9 cellular contexts compared by ENCODE assay signal in the genomic region with DNA sequence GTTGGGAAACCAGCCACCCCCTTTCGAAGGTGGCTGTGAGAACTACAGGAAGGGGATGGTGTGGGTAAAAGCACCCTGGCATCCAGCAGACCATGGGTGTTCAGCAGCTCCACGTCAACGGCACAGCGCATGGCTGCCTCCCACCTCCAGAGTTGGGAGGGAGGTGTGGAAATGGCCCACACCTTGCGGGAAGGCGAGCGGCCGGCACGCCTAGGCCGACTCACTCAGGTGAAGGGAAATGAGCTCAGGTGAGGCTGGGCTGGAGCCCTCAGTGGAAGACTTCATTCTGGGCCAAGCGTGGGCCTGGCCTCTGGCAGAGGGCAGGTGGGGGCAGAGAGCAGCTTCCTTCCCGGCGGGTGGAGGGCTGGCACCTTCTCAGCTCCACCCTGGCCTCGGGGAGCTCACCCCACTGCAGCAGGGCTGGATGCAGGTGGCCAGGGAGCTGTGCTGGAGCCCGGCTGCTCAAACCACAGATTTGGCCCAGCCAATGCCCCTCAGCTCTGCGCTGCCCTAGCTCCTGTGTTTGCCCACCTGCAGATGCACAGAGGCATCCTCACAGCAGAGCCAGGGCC. TPM values are rescaled to one million over a fixed set of nuclear protein-coding genes. Genes with fewer than 3 reads are reported as not detected.
DNase-seq lines count a peak whose midpoint lies in the region; ATAC-seq, FAIRE-seq and TF ChIP-seq lines count a peak whose summit lies in the region.
"Had no signal": no experiment of that assay in that cellular context is flagged by ENCODE, and none has a peak within 500 bp of the region (broad histone marks: within the 10 kb centered on the region; RNA-seq: fewer than 3 reads in every experiment).

No MANE protein-coding gene starts in this region.

- no peaks in the 10 kb centered on the region for H3K36me3 ChIP-seq in Panc1 (ENCODE audit: control insufficient read depth, insufficient read depth, low read length)
- H3K36me3 ChIP-seq: cardiac muscle cell had no signal

- no peak for FAIRE-seq in A549 (lab: Jason Lieb, UNC)

- no peak overlapping the region for H3K4me3 ChIP-seq in A549
- peak overlapping the region in 1 of 2 experiments; percentile 17; a peak in 1 of 4 replicates for H3K4me3 ChIP-seq in Panc1 (ENCODE audit: low read depth in 2 of 2, low read length in 2 of 2)
- H3K4me3 ChIP-seq: cardiac muscle cell had no signal

- no peak for TF ChIP-seq RAD21 in A549 (conservative IDR thresholded peaks at IDR 0.05 in 1 of 2, IDR thresholded peaks at IDR 0.05 in 1 of 2)

- TF ChIP-seq EP300 in A549 (IDR thresholded peaks at IDR 0.05): no peak

- H3K4me2 ChIP-seq in A549: peak overlapping the region; percentile 60

- H3K4me1 Mint-ChIP-seq in progenitor cell of endocrine pancreas (ENCODE audit: low read depth) (peaks cover 23% of the 10 kb centered on the region), nephron progenitor cell (peaks cover 63% of the 10 kb centered on the region)

- no peak for TF ChIP-seq POLR2A in A549 (IDR thresholded peaks at IDR 0.05; ENCODE audit: low read length)

- POLR2A ChIA-PET in A549 (lab: Yijun Ruan, JAX): interaction anchor here (0.6 to 1.1 kb wide), 2 partner anchors 28 to 498 kb away, joined by 3 to 5 read pairs; no protein-coding TSS in a partner anchor
- POLR2A ChIA-PET in Panc1 (lab: Charles Lee): interaction anchor here (1.0 kb wide), 1 partner anchor 12 kb away, joined by 3 read pairs; no protein-coding TSS in a partner anchor

- BruUV-seq in Panc1 (replicated peaks; lab: Mats Ljungman, UMichigan): no TSS peak

- TF ChIP-seq CTCF in A549 (IDR thresholded peaks at IDR 0.05): no peak
- no peak for TF ChIP-seq CTCF in Panc1 (IDR thresholded peaks at IDR 0.05)
- TF ChIP-seq CTCF in progenitor cell of endocrine pancreas (IDR thresholded peaks at IDR 0.05; ENCODE audit: unreplicated experiment): no peak
- no peak for TF ChIP-seq CTCF in nephron progenitor cell (IDR thresholded peaks at IDR 0.05)

- intact Hi-C loops in Panc1 (cut with micrococcal nuclease; ENCODE audit: unreplicated experiment): no loop called here

- in situ Hi-C loops in Panc1 (cut with HindIII; ENCODE audit: low pct_unique_long_range_greater_than_20kb, low sequenced_read_pairs): no loop called here

- peaks cover 1% of the 10 kb centered on the region for H3K36me3 Mint-ChIP-seq in progenitor cell of endocrine pancreas (ENCODE audit: insufficient read depth)
- peaks cover 5% of the 10 kb centered on the region for H3K36me3 Mint-ChIP-seq in nephron progenitor cell (ENCODE audit: low read depth)

- H3K27ac Mint-ChIP-seq in progenitor cell of endocrine pancreas: no peak overlapping the region
- no peak overlapping the region for H3K27ac Mint-ChIP-seq in nephron progenitor cell

- H3K27ac ChIP-seq in A549 (peak overlapping the region; percentile 78 to 94), Panc1 (ENCODE audit: low read length) (peak overlapping the region; percentile 95)
- H3K27ac ChIP-seq: cardiac muscle cell had no signal

- WGBS in A549 (ENCODE audit: missing lambda C conversion rate): 88% methylated on average over 9 of the region's 16 CpGs

- H3K9me3 ChIP-seq in A549: no peaks in the 10 kb centered on the region
- H3K9me3 ChIP-seq in Panc1 (ENCODE audit: control insufficient read depth, insufficient read depth, low read depth, low read length): no peaks in the 10 kb centered on the region

- ATAC-seq in A549: peak in 1 of 2 experiments; percentile 8; a peak in 1 of 6 replicates
- peak; percentile 8 for ATAC-seq in GM19467 (IDR thresholded peaks at IDR 0.05; ENCODE audit: unreplicated experiment)
- peak; percentile 50 for ATAC-seq in Panc1
- ATAC-seq in GM18870 (IDR thresholded peaks at IDR 0.05; ENCODE audit: unreplicated experiment): no peak

- no peaks in the 10 kb centered on the region for H3K27me3 ChIP-seq in Panc1 (ENCODE audit: control insufficient read depth, insufficient read depth, low read length)
- H3K27me3 ChIP-seq: cardiac muscle cell had no signal

- H3K27me3 Mint-ChIP-seq in progenitor cell of endocrine pancreas (no peaks in the 10 kb centered on the region), nephron progenitor cell (ENCODE audit: low read depth, poor library complexity) (peaks cover 11% of the 10 kb centered on the region)

- H3K4me3 Mint-ChIP-seq in progenitor cell of endocrine pancreas (ENCODE audit: low read depth) (no peak overlapping the region), nephron progenitor cell (no peak overlapping the region)

- CTCF ChIA-PET in A549 (lab: Yijun Ruan, JAX): interaction anchor here (0.6 to 8.8 kb wide), 14 partner anchors 10 to 327 kb away, joined by 3 to 77 read pairs (median 4); no protein-coding TSS in a partner anchor
- CTCF ChIA-PET in Panc1 (lab: Charles Lee): interaction anchor here (0.6 to 2.4 kb wide), 3 partner anchors 13 to 303 kb away, joined by 4 to 15 read pairs (median 8); no protein-coding TSS in a partner anchor

- H3K4me1 ChIP-seq in A549: peaks cover 81% of the 10 kb centered on the region
- H3K4me1 ChIP-seq in Panc1 (ENCODE audit: control insufficient read depth, insufficient read depth, low read length): peaks cover 86% of the 10 kb centered on the region

- no peak for DNase-seq in A549 (ENCODE audit: low read depth in 1 of 2, low spot score in 1 of 2)
- DNase-seq in Panc1 (ENCODE audit: low read depth, low spot score): no peak
- DNase-seq in dermis blood vessel endothelial cell: peak; percentile 25
- peak; percentile 56 for DNase-seq in stimulated activated CD4-positive, alpha-beta T cell treated with anti-CD3 and anti-CD28 coated beads, Interleukin-1b, Interleukin-23, amount 100 ng/mL, for 48 hours
- no peak for DNase-seq in progenitor cell of endocrine pancreas (ENCODE audit: low spot score, unreplicated experiment)
- DNase-seq in nephron progenitor cell: no peak

- H3K9me3 Mint-ChIP-seq in progenitor cell of endocrine pancreas (ENCODE audit: low read depth) (no peaks in the 10 kb centered on the region), nephron progenitor cell (peaks cover 4% of the 10 kb centered on the region)

TF ChIP-seq in A549, 52 proteins besides CTCF, POLR2A, EP300 and RAD21 (continues in another document):
- TF ChIP-seq, protein P1, sequence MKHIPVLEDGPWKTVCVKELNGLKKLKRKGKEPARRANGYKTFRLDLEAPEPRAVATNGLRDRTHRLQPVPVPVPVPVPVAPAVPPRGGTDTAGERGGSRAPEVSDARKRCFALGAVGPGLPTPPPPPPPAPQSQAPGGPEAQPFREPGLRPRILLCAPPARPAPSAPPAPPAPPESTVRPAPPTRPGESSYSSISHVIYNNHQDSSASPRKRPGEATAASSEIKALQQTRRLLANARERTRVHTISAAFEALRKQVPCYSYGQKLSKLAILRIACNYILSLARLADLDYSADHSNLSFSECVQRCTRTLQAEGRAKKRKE (CRISPR knock-in tag; IDR thresholded peaks at IDR 0.05; ENCODE audit: low read depth): no peak
- TF ChIP-seq MYC (IDR thresholded peaks at IDR 0.05; ENCODE audit: borderline replicate concordance, low read length): no peak
- TF ChIP-seq FOSL2 (IDR thresholded peaks at IDR 0.05): no peak
- no peak for TF ChIP-seq FOSL2 (CRISPR knock-in tag; IDR thresholded peaks at IDR 0.05)
- TF ChIP-seq REST (IDR thresholded peaks at IDR 0.05): no peak
- TF ChIP-seq MAFK (IDR thresholded peaks at IDR 0.05; ENCODE audit: partially characterized antibody): no peak
- no peak for TF ChIP-seq NFE2L2 (conservative IDR thresholded peaks at IDR 0.05; ENCODE audit: low read length)
- no peak for TF ChIP-seq FOXS1 (CRISPR knock-in tag; IDR thresholded peaks at IDR 0.05)
- TF ChIP-seq EHF (CRISPR knock-in tag; IDR thresholded peaks at IDR 0.05): no peak

RNA-seq across cellular contexts. Expression of gene ALDH4A1, which starts 24.8 kb away (rescaled TPM):
- 9.4 and 9.7 TPM in 2 replicates for polyA plus RNA-seq in A549 (2011; rRNA removed)
- 17.8 and 20.9 TPM in 2 replicates for polyA plus RNA-seq in A549 (2012; cell fraction: cytosol; rRNA removed)
- 44.6 and 47.4 TPM in 2 replicates for polyA plus RNA-seq in A549 (2012; cell fraction: nucleus; rRNA removed)
- polyA plus RNA-seq in A549 (2017; fragmentation: RNase III; extraction: RNeasy Plus Mini Kit Qiagen cat#74134 plus additional on column Dnase treatment): 14.7 to 17.1 TPM (median 15.4 TPM) in 3 replicates
- polyA minus RNA-seq in A549 (2011; rRNA and poly(A)+ RNA removed): 12.0 and 13.4 TPM in 2 replicates
- total RNA-seq in Panc1 (2021; ENCODE audit: unreplicated experiment): 21.7 TPM
- polyA plus RNA-seq in Panc1 (2012; ENCODE audit: insufficient read length): 41.3 TPM
- total RNA-seq in dermis blood vessel endothelial cell: 17.8 and 27.9 TPM in 2 replicates
- 29.3 and 30.0 TPM in 2 replicates for total RNA-seq in progenitor cell of endocrine pancreas

RNA-seq across cellular contexts. Expression of gene IFFO2, which starts 29.3 kb away (rescaled TPM):
- polyA plus RNA-seq in A549 (2011; rRNA removed) (23.0 and 24.3 TPM in 2 replicates), A549 (2017; fragmentation: RNase III; extraction: RNeasy Plus Mini Kit Qiagen cat#74134 plus additional on column Dnase treatment) (50.1 to 57.5 TPM (median 53.9 TPM) in 3 replicates)
- 43.9 and 44.0 TPM in 2 replicates for polyA plus RNA-seq in A549 (2012; cell fraction: cytosol; rRNA removed)
- polyA plus RNA-seq in A549 (2012; cell fraction: nucleus; rRNA removed): 93.7 and 96.0 TPM in 2 replicates
- polyA minus RNA-seq in A549 (2011; rRNA and poly(A)+ RNA removed): 24.2 and 31.1 TPM in 2 replicates
- total RNA-seq in Panc1 (2021; ENCODE audit: unreplicated experiment) (59.4 TPM), dermis blood vessel endothelial cell (10.1 and 12.6 TPM in 2 replicates), progenitor cell of endocrine pancreas (21.0 and 24.4 TPM in 2 replicates)
- polyA plus RNA-seq in Panc1 (2012; ENCODE audit: insufficient read length): 53.4 TPM

Comparison
In these comparisons a context has a peak if more than half of its experiments do, and no peak if none do; other contexts are left out.
1. DNase-seq: peak in dermis blood vessel endothelial cell (single experiment) and stimulated activated CD4-positive, alpha-beta T cell treated with anti-CD3 and anti-CD28 coated beads, Interleukin-1b, Interleukin-23, amount 100 ng/mL, for 48 hours (single experiment); none in A549 (0 of 2), Panc1 (single experiment), progenitor cell of endocrine pancreas (single experiment) and nephron progenitor cell (single experiment).